29 cellular contexts compared by ENCODE assay signal in genomic region chr10:104920476-104920875, GRCh38.
A peak's percentile ranks its signal among the peaks of the same experiment; 100 is the strongest.
DNase-seq lines count a peak whose midpoint lies in the region; ATAC-seq lines count a peak whose summit lies in the region.
"Had no signal": no experiment of that assay in that cellular context is flagged by ENCODE, and none has a peak within 500 bp of the region (broad histone marks: within the 10 kb centered on the region; RNA-seq: fewer than 3 reads in every experiment).

No MANE protein-coding gene starts in this region.

- intact Hi-C loops in naive thymus-derived CD4-positive, alpha-beta T cell (cut with micrococcal nuclease), result no loop called here

- H3K4me3 ChIP-seq in naive thymus-derived CD4-positive, alpha-beta T cell (ENCODE audit: low read length), result no peak overlapping the region
- H3K4me3 ChIP-seq: A549; BLaER1; BLaER1 treated with 17β-estradiol and CSF1 and Interleukin-3, amounts not matched to agents 10 nM and 100 nM had no signal

- no peaks in the 10 kb centered on the region for H3K4me1 ChIP-seq in naive thymus-derived CD4-positive, alpha-beta T cell (ENCODE audit: control insufficient read depth in 2 of 2, insufficient read depth in 2 of 2, low read length in 2 of 2)
- H3K4me1 ChIP-seq: A549; BE2C; BLaER1; BLaER1 treated with 17β-estradiol and CSF1 and Interleukin-3, amounts not matched to agents 10 nM and 100 nM; Caco-2 had no signal

- no peaks in the 10 kb centered on the region for H3K36me3 ChIP-seq in naive thymus-derived CD4-positive, alpha-beta T cell (ENCODE audit: control insufficient read depth in 2 of 3, insufficient read depth in 3 of 3, low read length in 3 of 3)
- H3K36me3 ChIP-seq: BE2C; BLaER1; BLaER1 treated with 17β-estradiol and CSF1 and Interleukin-3, amounts not matched to agents 10 nM and 100 nM had no signal

- H3K4me3 Mint-ChIP-seq in naive thymus-derived CD4-positive, alpha-beta T cell, result no peak overlapping the region
- H3K4me3 Mint-ChIP-seq: B cell; CD14-positive monocyte; CD4-positive, alpha-beta memory T cell; CD4-positive, alpha-beta T cell; CD4-positive, CD25-positive, alpha-beta regulatory T cell; CD8-positive, alpha-beta memory T cell; CD8-positive, alpha-beta T cell had no signal

- no peaks in the 10 kb centered on the region for H3K9me3 ChIP-seq in naive thymus-derived CD4-positive, alpha-beta T cell (ENCODE audit: control insufficient read depth in 2 of 3, low read length in 3 of 3)
- H3K9me3 ChIP-seq: A549; BE2C; BLaER1; BLaER1 treated with 17β-estradiol and CSF1 and Interleukin-3, amounts not matched to agents 10 nM and 100 nM; Caco-2 had no signal

- ATAC-seq in naive thymus-derived CD4-positive, alpha-beta T cell, result no peak
- ATAC-seq: A549; CD8-positive, alpha-beta T cell had no signal

- POLR2A ChIA-PET in naive thymus-derived CD4-positive, alpha-beta T cell (lab: Charles Lee), result no interaction called here

- no peak overlapping the region for H3K27ac ChIP-seq in naive thymus-derived CD4-positive, alpha-beta T cell (ENCODE audit: low read depth, low read length)
- H3K27ac ChIP-seq: 22Rv1; A549; BLaER1; BLaER1 treated with 17β-estradiol and CSF1 and Interleukin-3, amounts not matched to agents 10 nM and 100 nM; C4-2B had no signal

- H3K9me3 Mint-ChIP-seq in naive thymus-derived CD4-positive, alpha-beta T cell, result peaks cover 0 to 3% (median 0%) of the 10 kb centered on the region in 11 donors
- H3K9me3 Mint-ChIP-seq: CD4-positive, alpha-beta T cell; CD8-positive, alpha-beta T cell had no signal

- CTCF ChIA-PET in naive thymus-derived CD4-positive, alpha-beta T cell (lab: Charles Lee), result no interaction called here

- no peaks in the 10 kb centered on the region for H3K36me3 Mint-ChIP-seq in naive thymus-derived CD4-positive, alpha-beta T cell
- H3K36me3 Mint-ChIP-seq: CD14-positive monocyte; CD4-positive, alpha-beta memory T cell; CD4-positive, CD25-positive, alpha-beta regulatory T cell; CD8-positive, alpha-beta memory T cell; CD8-positive, alpha-beta T cell had no signal

- H3K4me1 Mint-ChIP-seq in naive thymus-derived CD4-positive, alpha-beta T cell, result peaks cover 0 to 5% (median 0%) of the 10 kb centered on the region in 7 donors
- H3K4me1 Mint-ChIP-seq: B cell; CD14-positive monocyte; CD4-positive, alpha-beta memory T cell; CD4-positive, CD25-positive, alpha-beta regulatory T cell; CD8-positive, alpha-beta memory T cell had no signal

- peak; percentile 75 for DNase-seq in putamen (ENCODE audit: low spot score)
- no peak for DNase-seq in naive thymus-derived CD4-positive, alpha-beta T cell
- DNase-seq: 8988T; ACHN; AML-193; BE2C; C1 segment of cervical spinal cord; Caco-2; Calu3; CD4-positive, alpha-beta memory T cell; CD4-positive, alpha-beta T cell; CD4-positive, CD25-positive, alpha-beta regulatory T cell; CD8-positive, alpha-beta memory T cell; CD8-positive, alpha-beta T cell; COR-L47; DMS 273 treated with DMSO at 0.1 percent for 48 hours; DMS153; DMS53; DMS79; DMS79 treated with DMSO at 0.1 percent for 48 hours; DND-41; EL had no signal

- H3K27ac Mint-ChIP-seq in naive thymus-derived CD4-positive, alpha-beta T cell, result no peak overlapping the region
- H3K27ac Mint-ChIP-seq: B cell; CD14-positive monocyte; CD4-positive, alpha-beta memory T cell; CD4-positive, alpha-beta T cell; CD8-positive, alpha-beta memory T cell; CD8-positive, alpha-beta T cell had no signal

- H3K27me3 Mint-ChIP-seq in naive thymus-derived CD4-positive, alpha-beta T cell, result no peaks in the 10 kb centered on the region
- H3K27me3 Mint-ChIP-seq: B cell; CD4-positive, alpha-beta memory T cell; CD4-positive, CD25-positive, alpha-beta regulatory T cell had no signal

- no peaks in the 10 kb centered on the region for H3K27me3 ChIP-seq in naive thymus-derived CD4-positive, alpha-beta T cell (ENCODE audit: control insufficient read depth in 2 of 2, insufficient read depth in 2 of 2, low read length in 2 of 2)
- H3K27me3 ChIP-seq: BE2C; BLaER1; BLaER1 treated with 17β-estradiol and CSF1 and Interleukin-3, amounts not matched to agents 10 nM and 100 nM had no signal
